Comparison of ENCODE assay signal across 1 cellular context in genomic region chr3:183790700-183791099, GRCh38.
TF ChIP-seq lines count a peak whose summit lies in the region.

No MANE protein-coding gene starts in this region.

TF ChIP-seq in GM12891, 5 proteins besides CTCF, POLR2A, EP300 and RAD21:
- no peak for TF ChIP-seq SPI1 (IDR thresholded peaks at IDR 0.05; ENCODE audit: low read depth, low read length)
- TF ChIP-seq TAF1 (IDR thresholded peaks at IDR 0.05; ENCODE audit: low read depth, low read length): no peak
- no peak for TF ChIP-seq POU2F2 (IDR thresholded peaks at IDR 0.05; ENCODE audit: low read depth, low read length)
- no peak for TF ChIP-seq PAX5 (IDR thresholded peaks at IDR 0.05; ENCODE audit: insufficient read depth, low read length, severe bottlenecking)
- TF ChIP-seq POLR2AphosphoS5 (IDR thresholded peaks at IDR 0.05; ENCODE audit: low read depth, low read length): no peak
TF ChIP-seq in GM12891: peak in this region for 0.
